Comparison of ENCODE assay signal across 12 cellular contexts in genomic region chr4:76753814-76754213, GRCh38.
A peak's percentile ranks its signal among the peaks of the same experiment; 100 is the strongest.
DNase-seq lines count a peak whose midpoint lies in the region; ATAC-seq, FAIRE-seq and TF ChIP-seq lines count a peak whose summit lies in the region.
"Had no signal": no experiment of that assay in that cellular context is flagged by ENCODE, and none has a peak within 500 bp of the region (broad histone marks: within the 10 kb centered on the region; RNA-seq: fewer than 3 reads in every experiment).

No MANE protein-coding gene starts in this region.

- H3K9me3 ChIP-seq in mucosa of stomach (ENCODE audit: control insufficient read depth, low read length) = no peaks in the 10 kb centered on the region
- H3K9me3 ChIP-seq: ovary had no signal

- no peaks in the 10 kb centered on the region for H3K9me3 Mint-ChIP-seq in activated naive CD4-positive, alpha-beta T cell treated with anti-CD3 and anti-CD28 coated beads, Interleukin-2, amount 10 ng/mL, durations not matched to agents 7 days and 5 days
- H3K9me3 Mint-ChIP-seq: CD4-positive, alpha-beta T cell had no signal

- H3K4me1 Mint-ChIP-seq in activated naive CD4-positive, alpha-beta T cell treated with anti-CD3 and anti-CD28 coated beads, Interleukin-2, amount 10 ng/mL, durations not matched to agents 7 days and 5 days = no peaks in the 10 kb centered on the region

- H3K36me3 ChIP-seq in mucosa of stomach (ENCODE audit: control insufficient read depth, insufficient read depth, low read length) = peaks cover 18% of the 10 kb centered on the region
- H3K36me3 ChIP-seq: ovary had no signal

- peaks cover 3% of the 10 kb centered on the region for H3K4me1 ChIP-seq in mucosa of stomach (ENCODE audit: control insufficient read depth, insufficient read depth, low read length)

- DNase-seq in AG04449 (ENCODE audit: low read depth, low spot score) (peak; percentile 94), RCC 7860 (ENCODE audit: low spot score) (peak; percentile 86), epidermal melanocyte (ENCODE audit: insufficient read length, low spot score) (peak; percentile 59), activated gamma-delta T cell (lab: John Stamatoyannopoulos, UW) (no peak), NCI-H345 treated with DMSO at 0.1 percent for 48 hours (lab: John Stamatoyannopoulos, UW; ENCODE audit: unreplicated experiment) (no peak)
- DNase-seq in activated naive CD4-positive, alpha-beta T cell treated with anti-CD3 and anti-CD28 coated beads, Interleukin-2, amount 10 ng/mL, durations not matched to agents 7 days and 5 days = no peak
- DNase-seq: CD4-positive, alpha-beta T cell; erythroblast; NCI-H1417; ovary had no signal

- no peak overlapping the region for H3K4me3 ChIP-seq in AG04449 (ENCODE audit: low read depth, low read length)
- H3K4me3 ChIP-seq in mucosa of stomach (ENCODE audit: low read length) = no peak overlapping the region
- H3K4me3 ChIP-seq: ovary had no signal

- ATAC-seq in HG03432 (IDR thresholded peaks at IDR 0.05; ENCODE audit: unreplicated experiment) = no peak

- POLR2A ChIA-PET in AG04449 (lab: Yijun Ruan, JAX) = interaction anchor here (0.6 to 1.9 kb wide), 10 partner anchors 9 to 234 kb away, joined by 3 to 16 read pairs (median 4); partner anchors contain the start of gene SEPTIN11

- H3K9ac ChIP-seq in mucosa of stomach (ENCODE audit: low read length) = peak overlapping the region; percentile 4

- H3K27me3 ChIP-seq in mucosa of stomach (ENCODE audit: control insufficient read depth, insufficient read depth, low read length) = no peaks in the 10 kb centered on the region
- H3K27me3 ChIP-seq: ovary had no signal

- no peak for TF ChIP-seq CTCF in AG04449 (IDR thresholded peaks at IDR 0.05; ENCODE audit: insufficient read depth, low read length, missing control alignments)

- H3K27me3 Mint-ChIP-seq in activated naive CD4-positive, alpha-beta T cell treated with anti-CD3 and anti-CD28 coated beads, Interleukin-2, amount 10 ng/mL, durations not matched to agents 7 days and 5 days = peaks cover 31% of the 10 kb centered on the region

- H3K36me3 Mint-ChIP-seq in activated naive CD4-positive, alpha-beta T cell treated with anti-CD3 and anti-CD28 coated beads, Interleukin-2, amount 10 ng/mL, durations not matched to agents 7 days and 5 days = no peaks in the 10 kb centered on the region

- CTCF ChIA-PET in AG04449 (lab: Yijun Ruan, JAX) = interaction anchor here (0.6 to 1.4 kb wide), 7 partner anchors 10 to 298 kb away, joined by 3 to 8 read pairs (median 3); no protein-coding TSS in a partner anchor
- CTCF ChIA-PET in activated naive CD4-positive, alpha-beta T cell treated with anti-CD3 and anti-CD28 coated beads, Interleukin-2, amount 10 ng/mL, durations not matched to agents 7 days and 5 days (lab: Charles Lee) = interaction anchor here (1.6 kb wide), 1 partner anchor 9 kb away, joined by 3 read pairs; no protein-coding TSS in a partner anchor

- H3K4me3 Mint-ChIP-seq in activated naive CD4-positive, alpha-beta T cell treated with anti-CD3 and anti-CD28 coated beads, Interleukin-2, amount 10 ng/mL, durations not matched to agents 7 days and 5 days = no peak overlapping the region
- H3K4me3 Mint-ChIP-seq: CD4-positive, alpha-beta T cell had no signal

- FAIRE-seq in RCC 7860 (lab: Jason Lieb, UNC) = peak; percentile 79

- no peak overlapping the region for H3K27ac Mint-ChIP-seq in activated naive CD4-positive, alpha-beta T cell treated with anti-CD3 and anti-CD28 coated beads, Interleukin-2, amount 10 ng/mL, durations not matched to agents 7 days and 5 days
- H3K27ac Mint-ChIP-seq: CD4-positive, alpha-beta T cell had no signal

Comparison
In these comparisons a context has a peak if more than half of its experiments do, and no peak if none do; other contexts are left out.
1. DNase-seq: peak in AG04449 (single experiment), RCC 7860 (single experiment) and epidermal melanocyte (single experiment); none in activated gamma-delta T cell (single experiment), NCI-H345 treated with DMSO at 0.1 percent for 48 hours (single experiment) and activated naive CD4-positive, alpha-beta T cell treated with anti-CD3 and anti-CD28 coated beads, Interleukin-2, amount 10 ng/mL, durations not matched to agents 7 days and 5 days (single experiment).